ENCODE assay signal across 2 cellular contexts in the genomic region with DNA sequence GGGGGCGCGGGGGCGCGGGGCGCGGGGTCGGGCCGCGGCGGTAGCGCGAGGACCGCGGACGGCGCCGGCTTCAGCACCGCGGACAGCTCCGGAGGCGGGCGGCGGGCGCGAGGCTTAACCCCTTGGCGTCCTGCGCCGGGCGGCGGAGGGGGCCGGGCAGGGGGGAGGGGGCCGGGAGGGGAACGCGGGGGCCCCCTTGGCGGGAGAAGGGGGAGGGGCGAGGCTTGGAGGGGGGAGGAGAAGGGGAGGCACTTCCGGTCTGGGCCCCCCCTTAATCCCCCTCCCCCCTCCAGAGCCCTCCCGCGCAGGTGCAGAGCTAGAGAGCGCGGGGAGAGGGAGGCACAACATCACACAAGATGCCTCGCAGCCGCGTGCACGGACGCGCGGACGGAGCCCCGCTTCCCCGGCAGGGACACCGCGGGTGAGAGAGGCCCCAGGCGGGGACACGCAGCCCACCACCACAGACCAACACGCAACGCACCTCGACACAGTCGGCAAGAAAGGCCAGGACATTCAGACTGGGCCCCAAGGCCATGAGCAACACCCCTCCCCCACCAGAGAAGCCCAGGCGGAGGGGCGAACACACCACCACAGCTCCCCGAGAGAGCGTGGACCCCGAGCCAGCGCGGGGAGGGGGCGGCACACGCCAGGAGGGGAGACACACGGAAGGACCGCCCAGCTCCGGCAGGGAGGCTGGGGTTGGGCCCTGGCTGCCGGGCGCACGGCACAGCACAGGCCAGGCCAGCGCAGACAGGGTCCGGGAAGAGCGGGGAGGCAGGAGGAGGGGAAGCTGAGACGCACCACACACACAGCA.
TF ChIP-seq lines count a peak whose summit lies in the region.

No MANE protein-coding gene starts in this region.

TF ChIP-seq in GM23338, 12 proteins besides CTCF, POLR2A, EP300 and RAD21 (continued from another document):
- TF ChIP-seq, protein P1, sequence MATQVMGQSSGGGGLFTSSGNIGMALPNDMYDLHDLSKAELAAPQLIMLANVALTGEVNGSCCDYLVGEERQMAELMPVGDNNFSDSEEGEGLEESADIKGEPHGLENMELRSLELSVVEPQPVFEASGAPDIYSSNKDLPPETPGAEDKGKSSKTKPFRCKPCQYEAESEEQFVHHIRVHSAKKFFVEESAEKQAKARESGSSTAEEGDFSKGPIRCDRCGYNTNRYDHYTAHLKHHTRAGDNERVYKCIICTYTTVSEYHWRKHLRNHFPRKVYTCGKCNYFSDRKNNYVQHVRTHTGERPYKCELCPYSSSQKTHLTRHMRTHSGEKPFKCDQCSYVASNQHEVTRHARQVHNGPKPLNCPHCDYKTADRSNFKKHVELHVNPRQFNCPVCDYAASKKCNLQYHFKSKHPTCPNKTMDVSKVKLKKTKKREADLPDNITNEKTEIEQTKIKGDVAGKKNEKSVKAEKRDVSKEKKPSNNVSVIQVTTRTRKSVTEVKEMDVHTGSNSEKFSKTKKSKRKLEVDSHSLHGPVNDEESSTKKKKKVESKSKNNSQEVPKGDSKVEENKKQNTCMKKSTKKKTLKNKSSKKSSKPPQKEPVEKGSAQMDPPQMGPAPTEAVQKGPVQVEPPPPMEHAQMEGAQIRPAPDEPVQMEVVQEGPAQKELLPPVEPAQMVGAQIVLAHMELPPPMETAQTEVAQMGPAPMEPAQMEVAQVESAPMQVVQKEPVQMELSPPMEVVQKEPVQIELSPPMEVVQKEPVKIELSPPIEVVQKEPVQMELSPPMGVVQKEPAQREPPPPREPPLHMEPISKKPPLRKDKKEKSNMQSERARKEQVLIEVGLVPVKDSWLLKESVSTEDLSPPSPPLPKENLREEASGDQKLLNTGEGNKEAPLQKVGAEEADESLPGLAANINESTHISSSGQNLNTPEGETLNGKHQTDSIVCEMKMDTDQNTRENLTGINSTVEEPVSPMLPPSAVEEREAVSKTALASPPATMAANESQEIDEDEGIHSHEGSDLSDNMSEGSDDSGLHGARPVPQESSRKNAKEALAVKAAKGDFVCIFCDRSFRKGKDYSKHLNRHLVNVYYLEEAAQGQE (IDR thresholded peaks at IDR 0.05; ENCODE audit: unreplicated experiment): peak; percentile 74
- TF ChIP-seq, protein P2, sequence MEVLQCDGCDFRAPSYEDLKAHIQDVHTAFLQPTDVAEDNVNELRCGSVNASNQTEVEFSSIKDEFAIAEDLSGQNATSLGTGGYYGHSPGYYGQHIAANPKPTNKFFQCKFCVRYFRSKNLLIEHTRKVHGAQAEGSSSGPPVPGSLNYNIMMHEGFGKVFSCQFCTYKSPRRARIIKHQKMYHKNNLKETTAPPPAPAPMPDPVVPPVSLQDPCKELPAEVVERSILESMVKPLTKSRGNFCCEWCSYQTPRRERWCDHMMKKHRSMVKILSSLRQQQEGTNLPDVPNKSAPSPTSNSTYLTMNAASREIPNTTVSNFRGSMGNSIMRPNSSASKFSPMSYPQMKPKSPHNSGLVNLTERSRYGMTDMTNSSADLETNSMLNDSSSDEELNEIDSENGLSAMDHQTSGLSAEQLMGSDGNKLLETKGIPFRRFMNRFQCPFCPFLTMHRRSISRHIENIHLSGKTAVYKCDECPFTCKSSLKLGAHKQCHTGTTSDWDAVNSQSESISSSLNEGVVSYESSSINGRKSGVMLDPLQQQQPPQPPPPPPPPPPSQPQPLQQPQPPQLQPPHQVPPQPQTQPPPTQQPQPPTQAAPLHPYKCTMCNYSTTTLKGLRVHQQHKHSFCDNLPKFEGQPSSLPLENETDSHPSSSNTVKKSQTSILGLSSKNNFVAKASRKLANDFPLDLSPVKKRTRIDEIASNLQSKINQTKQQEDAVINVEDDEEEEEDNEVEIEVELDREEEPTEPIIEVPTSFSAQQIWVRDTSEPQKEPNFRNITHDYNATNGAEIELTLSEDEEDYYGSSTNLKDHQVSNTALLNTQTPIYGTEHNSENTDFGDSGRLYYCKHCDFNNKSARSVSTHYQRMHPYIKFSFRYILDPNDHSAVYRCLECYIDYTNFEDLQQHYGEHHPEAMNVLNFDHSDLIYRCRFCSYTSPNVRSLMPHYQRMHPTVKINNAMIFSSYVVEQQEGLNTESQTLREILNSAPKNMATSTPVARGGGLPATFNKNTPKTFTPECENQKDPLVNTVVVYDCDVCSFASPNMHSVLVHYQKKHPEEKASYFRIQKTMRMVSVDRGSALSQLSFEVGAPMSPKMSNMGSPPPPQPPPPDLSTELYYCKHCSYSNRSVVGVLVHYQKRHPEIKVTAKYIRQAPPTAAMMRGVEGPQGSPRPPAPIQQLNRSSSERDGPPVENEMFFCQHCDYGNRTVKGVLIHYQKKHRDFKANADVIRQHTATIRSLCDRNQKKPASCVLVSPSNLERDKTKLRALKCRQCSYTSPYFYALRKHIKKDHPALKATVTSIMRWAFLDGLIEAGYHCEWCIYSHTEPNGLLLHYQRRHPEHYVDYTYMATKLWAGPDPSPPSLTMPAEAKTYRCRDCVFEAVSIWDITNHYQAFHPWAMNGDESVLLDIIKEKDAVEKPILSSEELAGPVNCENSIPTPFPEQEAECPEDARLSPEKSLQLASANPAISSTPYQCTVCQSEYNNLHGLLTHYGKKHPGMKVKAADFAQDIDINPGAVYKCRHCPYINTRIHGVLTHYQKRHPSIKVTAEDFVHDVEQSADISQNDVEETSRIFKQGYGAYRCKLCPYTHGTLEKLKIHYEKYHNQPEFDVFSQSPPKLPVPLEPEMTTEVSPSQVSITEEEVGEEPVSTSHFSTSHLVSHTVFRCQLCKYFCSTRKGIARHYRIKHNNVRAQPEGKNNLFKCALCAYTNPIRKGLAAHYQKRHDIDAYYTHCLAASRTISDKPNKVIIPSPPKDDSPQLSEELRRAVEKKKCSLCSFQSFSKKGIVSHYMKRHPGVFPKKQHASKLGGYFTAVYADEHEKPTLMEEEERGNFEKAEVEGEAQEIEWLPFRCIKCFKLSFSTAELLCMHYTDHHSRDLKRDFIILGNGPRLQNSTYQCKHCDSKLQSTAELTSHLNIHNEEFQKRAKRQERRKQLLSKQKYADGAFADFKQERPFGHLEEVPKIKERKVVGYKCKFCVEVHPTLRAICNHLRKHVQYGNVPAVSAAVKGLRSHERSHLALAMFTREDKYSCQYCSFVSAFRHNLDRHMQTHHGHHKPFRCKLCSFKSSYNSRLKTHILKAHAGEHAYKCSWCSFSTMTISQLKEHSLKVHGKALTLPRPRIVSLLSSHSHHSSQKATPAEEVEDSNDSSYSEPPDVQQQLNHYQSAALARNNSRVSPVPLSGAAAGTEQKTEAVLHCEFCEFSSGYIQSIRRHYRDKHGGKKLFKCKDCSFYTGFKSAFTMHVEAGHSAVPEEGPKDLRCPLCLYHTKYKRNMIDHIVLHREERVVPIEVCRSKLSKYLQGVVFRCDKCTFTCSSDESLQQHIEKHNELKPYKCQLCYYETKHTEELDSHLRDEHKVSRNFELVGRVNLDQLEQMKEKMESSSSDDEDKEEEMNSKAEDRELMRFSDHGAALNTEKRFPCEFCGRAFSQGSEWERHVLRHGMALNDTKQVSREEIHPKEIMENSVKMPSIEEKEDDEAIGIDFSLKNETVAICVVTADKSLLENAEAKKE (CRISPR knock-in tag; IDR thresholded peaks at IDR 0.05): no peak
- TF ChIP-seq STAT1 (IDR thresholded peaks at IDR 0.05; ENCODE audit: unreplicated experiment): no peak
- peak; percentile 29 for TF ChIP-seq EZH2 (IDR thresholded peaks at IDR 0.05; ENCODE audit: low read depth, unreplicated experiment)

TF ChIP-seq in SK-N-SH treated with all-trans-retinoic acid at 6 μM for 48 hours, 23 proteins besides CTCF, POLR2A, EP300 and RAD21 (continued from another document):
- TF ChIP-seq ZNF565 (CRISPR knock-in tag; conservative IDR thresholded peaks at IDR 0.05; ENCODE audit: low read depth) (no peak), ZC3H10 (CRISPR knock-in tag; IDR thresholded peaks at IDR 0.05) (no peak), OSR1 (CRISPR knock-in tag; IDR thresholded peaks at IDR 0.05) (no peak), RARB (CRISPR knock-in tag; IDR thresholded peaks at IDR 0.05) (no peak), ARNTL (CRISPR knock-in tag; IDR thresholded peaks at IDR 0.05; ENCODE audit: borderline replicate concordance, low read depth) (no peak), ZFP30 (CRISPR knock-in tag; IDR thresholded peaks at IDR 0.05) (no peak), TCF4 (CRISPR knock-in tag; IDR thresholded peaks at IDR 0.05; ENCODE audit: borderline replicate concordance) (no peak), ZNF8 (CRISPR knock-in tag; IDR thresholded peaks at IDR 0.05) (no peak)
- TF ChIP-seq, protein P3, sequence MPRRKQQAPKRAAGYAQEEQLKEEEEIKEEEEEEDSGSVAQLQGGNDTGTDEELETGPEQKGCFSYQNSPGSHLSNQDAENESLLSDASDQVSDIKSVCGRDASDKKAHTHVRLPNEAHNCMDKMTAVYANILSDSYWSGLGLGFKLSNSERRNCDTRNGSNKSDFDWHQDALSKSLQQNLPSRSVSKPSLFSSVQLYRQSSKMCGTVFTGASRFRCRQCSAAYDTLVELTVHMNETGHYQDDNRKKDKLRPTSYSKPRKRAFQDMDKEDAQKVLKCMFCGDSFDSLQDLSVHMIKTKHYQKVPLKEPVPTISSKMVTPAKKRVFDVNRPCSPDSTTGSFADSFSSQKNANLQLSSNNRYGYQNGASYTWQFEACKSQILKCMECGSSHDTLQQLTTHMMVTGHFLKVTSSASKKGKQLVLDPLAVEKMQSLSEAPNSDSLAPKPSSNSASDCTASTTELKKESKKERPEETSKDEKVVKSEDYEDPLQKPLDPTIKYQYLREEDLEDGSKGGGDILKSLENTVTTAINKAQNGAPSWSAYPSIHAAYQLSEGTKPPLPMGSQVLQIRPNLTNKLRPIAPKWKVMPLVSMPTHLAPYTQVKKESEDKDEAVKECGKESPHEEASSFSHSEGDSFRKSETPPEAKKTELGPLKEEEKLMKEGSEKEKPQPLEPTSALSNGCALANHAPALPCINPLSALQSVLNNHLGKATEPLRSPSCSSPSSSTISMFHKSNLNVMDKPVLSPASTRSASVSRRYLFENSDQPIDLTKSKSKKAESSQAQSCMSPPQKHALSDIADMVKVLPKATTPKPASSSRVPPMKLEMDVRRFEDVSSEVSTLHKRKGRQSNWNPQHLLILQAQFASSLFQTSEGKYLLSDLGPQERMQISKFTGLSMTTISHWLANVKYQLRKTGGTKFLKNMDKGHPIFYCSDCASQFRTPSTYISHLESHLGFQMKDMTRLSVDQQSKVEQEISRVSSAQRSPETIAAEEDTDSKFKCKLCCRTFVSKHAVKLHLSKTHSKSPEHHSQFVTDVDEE (CRISPR knock-in tag; IDR thresholded peaks at IDR 0.05): no peak
TF ChIP-seq in SK-N-SH treated with all-trans-retinoic acid at 6 μM for 48 hours: peak in this region for 0.
